Comparison of ENCODE assay signal across 15 cellular contexts in genomic region chr11:121478226-121478894, GRCh38. TPM values are rescaled to one million over a fixed set of nuclear protein-coding genes. Genes with fewer than 3 reads are reported as not detected.
A peak's percentile ranks its signal among the peaks of the same experiment; 100 is the strongest.
DNase-seq lines count a peak whose midpoint lies in the region; TF ChIP-seq lines count a peak whose summit lies in the region.
"Had no signal": no experiment of that assay in that cellular context is flagged by ENCODE, and none has a peak within 500 bp of the region (broad histone marks: within the 10 kb centered on the region; RNA-seq: fewer than 3 reads in every experiment).

No MANE protein-coding gene starts in this region.

- H4K91ac ChIP-seq in H9 (ENCODE audit: insufficient read length, low read depth, low read length): no peak overlapping the region

- peak overlapping the region; percentile 28 to 68; a peak in 4 of 5 replicates for H3K4me3 Mint-ChIP-seq in H9
- H3K4me3 Mint-ChIP-seq: mesothelial cell of epicardium had no signal

- H3K4me1 ChIP-seq in H9 (ENCODE audit: insufficient read depth, low read length): peaks cover 28% of the 10 kb centered on the region
- peaks cover 11% of the 10 kb centered on the region for H3K4me1 ChIP-seq in NT2/D1 (ENCODE audit: insufficient read depth, insufficient read length)
- H3K4me1 ChIP-seq in iPS-18a (ENCODE audit: control insufficient read depth, low read depth, low read length): peaks cover 38% of the 10 kb centered on the region
- peaks cover 0 to 16% (median 6%) of the 10 kb centered on the region in 4 donors for H3K4me1 ChIP-seq in sigmoid colon
- H3K4me1 ChIP-seq: SJCRH30 had no signal

- peak overlapping the region; percentile 5 for H3K23ac ChIP-seq in H9 (ENCODE audit: insufficient read length, low read depth, low read length)

- H3K4ac ChIP-seq in H9 (ENCODE audit: low read depth, low read length): no peak overlapping the region

- H3K18ac ChIP-seq in H9 (ENCODE audit: insufficient read length, low read depth, low read length): peak overlapping the region; percentile 27

- H3K79me2 ChIP-seq in H9 (ENCODE audit: insufficient read depth, low read length): no peaks in the 10 kb centered on the region

- no peak overlapping the region for H2BK15ac ChIP-seq in H9 (ENCODE audit: low read depth, low read length)

- peaks cover 9 to 25% (median 18%) of the 10 kb centered on the region in 3 experiments for H3K36me3 Mint-ChIP-seq in H9 (ENCODE audit: insufficient read depth in 1 of 3, low read depth in 3 of 3)
- H3K36me3 Mint-ChIP-seq: mesothelial cell of epicardium had no signal

- H2BK20ac ChIP-seq in H9 (ENCODE audit: low read depth, low read length, poor library complexity, severe bottlenecking): no peak overlapping the region

- no peak overlapping the region for H3T11ph ChIP-seq in H9 (ENCODE audit: low read length)

- H3K56ac ChIP-seq in H9 (ENCODE audit: insufficient read length, low read depth, low read length): no peak overlapping the region

- no CpG with 5 or more reads among the region's 18 CpGs for WGBS in H9 (ENCODE audit: extremely low coverage, insufficient read length, low lambda C conversion rate)
- WGBS in sigmoid colon, 2 donors: 94 to 95% methylated on average over 18 of the region's 18 CpGs

- H4K8ac ChIP-seq in H9 (replicated peaks; ENCODE audit: insufficient read length, low read depth, low read length): no peak overlapping the region

- no peak overlapping the region for H3K4me3 ChIP-seq in NT2/D1 (ENCODE audit: insufficient read length, low read depth)
- peak overlapping the region; percentile 50 for H3K4me3 ChIP-seq in iPS-18a (ENCODE audit: low read length)
- no peak overlapping the region for H3K4me3 ChIP-seq in sigmoid colon
- H3K4me3 ChIP-seq: SJCRH30 had no signal

- intact Hi-C loops in sigmoid colon (cut with DNase I): no loop called here

- TF ChIP-seq CTCF in H9 (conservative IDR thresholded peaks at IDR 0.05): no peak
- no peak for TF ChIP-seq CTCF in sigmoid colon (IDR thresholded peaks at IDR 0.05)

- peaks cover 6% of the 10 kb centered on the region for H3K36me3 ChIP-seq in NT2/D1 (ENCODE audit: insufficient read depth, insufficient read length, low read length)
- no peaks in the 10 kb centered on the region for H3K36me3 ChIP-seq in iPS-18a (ENCODE audit: control insufficient read depth, low read depth, low read length)
- no peaks in the 10 kb centered on the region for H3K36me3 ChIP-seq in sigmoid colon
- H3K36me3 ChIP-seq: brain microvascular endothelial cell, SJCRH30 had no signal

- H3K9me3 Mint-ChIP-seq in H9: no peaks in the 10 kb centered on the region
- H3K9me3 Mint-ChIP-seq: mesothelial cell of epicardium had no signal

- H4K20me1 ChIP-seq in H9 (ENCODE audit: control insufficient read depth, insufficient read depth, insufficient read length): no peaks in the 10 kb centered on the region

- H3K23me2 ChIP-seq in H9 (ENCODE audit: insufficient read length, low read depth, low read length, poor library complexity, severe bottlenecking): no peaks in the 10 kb centered on the region

- TF ChIP-seq EP300 in sigmoid colon (IDR thresholded peaks at IDR 0.05): no peak

- no peaks in the 10 kb centered on the region for H3K27me3 Mint-ChIP-seq in H9 (ENCODE audit: low read depth)

- H2BK12ac ChIP-seq in H9 (ENCODE audit: insufficient read length, low read depth, low read length): no peak overlapping the region

- peaks cover 59 to 70% of the 10 kb centered on the region in 2 experiments for H3K4me1 Mint-ChIP-seq in H9

- H3K27ac ChIP-seq in H9 (ENCODE audit: insufficient read length, low read depth, low read length) (peak overlapping the region; percentile 71), iPS-18a (ENCODE audit: low read length) (peak overlapping the region; percentile 44), sigmoid colon (no peak overlapping the region)
- H3K27ac ChIP-seq: brain microvascular endothelial cell, SJCRH30 had no signal

- TF ChIP-seq POLR2A in sigmoid colon (IDR thresholded peaks at IDR 0.05): no peak

- H2AK5ac ChIP-seq in H9 (ENCODE audit: insufficient read length, low read length): no peak overlapping the region

- peak overlapping the region; percentile 20 for H3K4me2 ChIP-seq in H9 (ENCODE audit: insufficient read depth, insufficient read length, low read length)

- no peak overlapping the region; the same call in 1 of the 2 replicates for H3K14ac ChIP-seq in H9 (ENCODE audit: insufficient read depth, low read length)

- H3K9ac ChIP-seq in H9 (ENCODE audit: extremely low read depth, insufficient read length, low read length) (no peak overlapping the region), NT2/D1 (ENCODE audit: insufficient read length, low read depth) (peak overlapping the region; percentile 63), iPS-18a (ENCODE audit: low read length) (peak overlapping the region; percentile 32)

- DNase-seq in H9 (no peak), NT2/D1 (ENCODE audit: low read depth, low spot score) (no peak), renal cortical epithelial cell (ENCODE audit: low read depth) (peak; percentile 21), sigmoid colon (no peak), AML-193 (lab: John Stamatoyannopoulos, UW) (no peak), middle frontal gyrus (ENCODE audit: extremely low spot score, low spot score) (no peak)
- DNase-seq: activated CD4-positive, CD25-positive, alpha-beta regulatory T cell treated with anti-CD3 and anti-CD28 coated beads, Interleukin-2, amount 50 U/mL, for 72 hours; brain microvascular endothelial cell; hippocampal formation; NCI-H1417; NCI-H774; SJCRH30; substantia nigra had no signal

- H4K5ac ChIP-seq in H9 (ENCODE audit: insufficient read length, low read depth, low read length): peak overlapping the region; percentile 4

- no peaks in the 10 kb centered on the region for H3K79me1 ChIP-seq in H9 (ENCODE audit: insufficient read depth, low read depth, low read length, poor library complexity, severe bottlenecking)

- no peak overlapping the region for H2BK120ac ChIP-seq in H9 (ENCODE audit: low read depth, low read length, poor library complexity, severe bottlenecking)

- no peaks in the 10 kb centered on the region for H3K9me3 ChIP-seq in H9 (ENCODE audit: control insufficient read depth, low read depth, low read length)
- no peaks in the 10 kb centered on the region for H3K9me3 ChIP-seq in NT2/D1 (ENCODE audit: insufficient read depth, low read length)
- H3K9me3 ChIP-seq in iPS-18a (ENCODE audit: control insufficient read depth, low read depth, low read length): no peaks in the 10 kb centered on the region
- H3K9me3 ChIP-seq in sigmoid colon: no peaks in the 10 kb centered on the region
- H3K9me3 ChIP-seq: SJCRH30 had no signal

- H3K27ac Mint-ChIP-seq in H9: peak overlapping the region; percentile 85 to 97 (median 96)

- no peaks in the 10 kb centered on the region for H3K27me3 ChIP-seq in H9 (ENCODE audit: insufficient read depth, low read length)
- no peaks in the 10 kb centered on the region for H3K27me3 ChIP-seq in NT2/D1 (ENCODE audit: insufficient read depth, insufficient read length)
- no peaks in the 10 kb centered on the region for H3K27me3 ChIP-seq in iPS-18a (ENCODE audit: control insufficient read depth, insufficient read depth, low read length)
- H3K27me3 ChIP-seq in sigmoid colon: no peaks in the 10 kb centered on the region
- H3K27me3 ChIP-seq: SJCRH30 had no signal

- H2AFZ ChIP-seq in H9 (ENCODE audit: low read length): no peak overlapping the region

- H2BK5ac ChIP-seq in H9 (ENCODE audit: insufficient read length, low read length): peak overlapping the region; percentile 1

RNA-seq across cellular contexts. Expression of gene SORL1, which starts 26.2 kb away (rescaled TPM):
- total RNA-seq in H9 (2021) (64.4 and 68.3 TPM in 2 replicates), renal cortical epithelial cell (3.1 and 4.3 TPM in 2 replicates), sigmoid colon (10 to 100 TPM in 3 of 4 donors, 1 to 10 TPM in 1; 8.1 to 17.1 (median 14.2) TPM)
- polyA plus RNA-seq in sigmoid colon: 10 to 100 TPM in 1 of 3 donors, 1 to 10 TPM in 2; 3.2 to 19.8 (median 3.6) TPM

Comparison
In these comparisons a context has a peak if more than half of its experiments do, and no peak if none do; other contexts are left out.
1. H3K27ac ChIP-seq: peak in H9 (single experiment) and iPS-18a (single experiment); none in sigmoid colon (0 of 4).